ENCODE assay signal across 14 cellular contexts in genomic region chr15:70768247-70768883, GRCh38. TPM values are rescaled to one million over a fixed set of nuclear protein-coding genes. Genes with fewer than 3 reads are reported as not detected.
DNase-seq lines count a peak whose midpoint lies in the region; ATAC-seq, FAIRE-seq and TF ChIP-seq lines count a peak whose summit lies in the region.
"Had no signal": no experiment of that assay in that cellular context is flagged by ENCODE, and none has a peak within 500 bp of the region (broad histone marks: within the 10 kb centered on the region; RNA-seq: fewer than 3 reads in every experiment).

No MANE protein-coding gene starts in this region.

- no peak overlapping the region for H3K9ac ChIP-seq in MM.1S (ENCODE audit: low read length)
- H3K9ac ChIP-seq in GM12878 (ENCODE audit: control insufficient read depth, insufficient read depth, low read length): no peak overlapping the region

- in situ Hi-C loops in GM12878 (cut with MboI): no loop called here

- intact Hi-C loops in GM12878 (cut with micrococcal nuclease; ENCODE audit: unreplicated experiment): no loop called here
- intact Hi-C loops in natural killer cell (cut with micrococcal nuclease): loop anchor here (10.0 kb wide), 1 partner anchor 674 kb away; the partner anchor contains the start of gene TLE3
- intact Hi-C loops in testis (cut with DNase I; ENCODE audit: low total_unique reads): loop anchor here (10.0 kb wide), 1 partner anchor 46 kb away; no protein-coding TSS in a partner anchor

- CTCF ChIA-PET in GM12878 (lab: Yijun Ruan, JAX): no interaction called here

- WGBS in GM12878 (ENCODE audit: insufficient coverage, insufficient replicate concordance, low lambda C conversion rate, missing lambda C conversion rate): 33% methylated on average over 3 of the region's 3 CpGs
- 77 to 93% methylated on average over 3 of the region's 3 CpGs for WGBS in testis, 2 donors
- WGBS in gastroesophageal sphincter (ENCODE audit: low coverage in 1 of 2), 2 donors: 75 to 93% methylated on average over 3 of the region's 3 CpGs

- no peak for TF ChIP-seq RAD21 in GM12878 (IDR thresholded peaks at IDR 0.05; ENCODE audit: insufficient read depth, low read depth, low read length)

- H3K36me3 ChIP-seq in MM.1S (replicated peaks; ENCODE audit: insufficient read depth, low read length) (no peaks in the 10 kb centered on the region), GM12878 (ENCODE audit: control insufficient read depth in 2 of 2, insufficient read depth in 2 of 2, low read length in 1 of 2) (no peaks in the 10 kb centered on the region), testis (ENCODE audit: low read depth, missing control alignments) (no peaks in the 10 kb centered on the region), gastroesophageal sphincter (no peaks in the 10 kb centered on the region)
- H3K36me3 ChIP-seq: ovary, WERI-Rb-1 had no signal

- TF ChIP-seq POLR2A in GM12878 (IDR thresholded peaks at IDR 0.05; ENCODE audit: low read depth, low read length) (no peak), testis (IDR thresholded peaks at IDR 0.05) (no peak), gastroesophageal sphincter (IDR thresholded peaks at IDR 0.05) (no peak)

- peaks cover 13% of the 10 kb centered on the region; the same call in 1 of the 2 replicates for H3K27me3 ChIP-seq in MM.1S (replicated peaks; ENCODE audit: insufficient read depth, low read length)
- no peaks in the 10 kb centered on the region for H3K27me3 ChIP-seq in GM12878 (replicated peaks in 1 of 2; ENCODE audit: control insufficient read depth in 2 of 2, insufficient read depth in 2 of 2, low read length in 1 of 2)
- H3K27me3 ChIP-seq in testis: no peaks in the 10 kb centered on the region
- H3K27me3 ChIP-seq in gastroesophageal sphincter: no peaks in the 10 kb centered on the region
- H3K27me3 ChIP-seq: ovary had no signal

- RAD21 ChIA-PET in GM12878 (lab: Charles Lee; ENCODE audit: unreplicated experiment): no interaction called here

- POLR2A ChIA-PET in GM12878 (lab: Charles Lee): interaction anchor here (0.6 kb wide), 1 partner anchor 1374 kb away, joined by 3 read pairs; no protein-coding TSS in a partner anchor

- TF ChIP-seq EP300 in GM12878 (IDR thresholded peaks at IDR 0.05; ENCODE audit: borderline replicate concordance in 1 of 2, control insufficient read depth in 1 of 2, low read depth in 2 of 2, low read length in 2 of 2) (no peak), gastroesophageal sphincter (IDR thresholded peaks at IDR 0.05) (no peak)

- H3K4me3 Mint-ChIP-seq in natural killer cell: peak overlapping the region; percentile 43

- FAIRE-seq in GM12878 (lab: Jason Lieb, UNC): peak; percentile 87

- TF ChIP-seq CTCF in MM.1S (IDR thresholded peaks at IDR 0.05; ENCODE audit: low read length) (no peak), GM12878 (IDR thresholded peaks at IDR 0.05 in 2 of 3, conservative IDR thresholded peaks at IDR 0.05 in 1 of 3; ENCODE audit: control insufficient read depth in 2 of 3, extremely low read depth in 1 of 3, insufficient read depth in 1 of 3, low read depth in 3 of 3, low read length in 3 of 3) (no peak), natural killer cell (IDR thresholded peaks at IDR 0.05) (no peak), testis (IDR thresholded peaks at IDR 0.05) (no peak), gastroesophageal sphincter (IDR thresholded peaks at IDR 0.05) (no peak)

- H3K4me1 Mint-ChIP-seq in natural killer cell: peaks cover 18 to 19% of the 10 kb centered on the region in 2 donors

- H3K9me3 Mint-ChIP-seq in natural killer cell: no peaks in the 10 kb centered on the region

- H3K79me2 ChIP-seq in MM.1S (ENCODE audit: low read length) (no peaks in the 10 kb centered on the region), GM12878 (ENCODE audit: control insufficient read depth, insufficient read depth, low read length) (no peaks in the 10 kb centered on the region)

- no TSS peak for BruUV-seq in GM12878 (replicated peaks; lab: Mats Ljungman, UMichigan)

- H3K4me1 ChIP-seq in MM.1S (ENCODE audit: low read length) (0 out of 2 replicates have a peak, but pooled peaks cover 8% of the 10 kb centered on the region), GM12878 (ENCODE audit: control insufficient read depth, insufficient read depth, low read length) (peaks cover 3% of the 10 kb centered on the region; the same call in 1 of the 2 replicates), testis (no peaks in the 10 kb centered on the region), gastroesophageal sphincter (peaks cover 0 to 10% (median 0%) of the 10 kb centered on the region in 3 donors)

- no peaks in the 10 kb centered on the region for H3K9me2 ChIP-seq in MM.1S (replicated peaks; ENCODE audit: insufficient read depth, low read length)

- peak overlapping the region; percentile 27 for H3K4me2 ChIP-seq in MM.1S (ENCODE audit: low read depth, low read length)
- 0 out of 2 replicates have a peak overlapping the region, but pooled peaks have one; percentile 22 for H3K4me2 ChIP-seq in GM12878 (ENCODE audit: control insufficient read depth, insufficient read depth)

- H2AFZ ChIP-seq in MM.1S (ENCODE audit: low read length) (no peak overlapping the region), GM12878 (ENCODE audit: control insufficient read depth, low read depth, low read length) (peak overlapping the region; percentile 83)

- SMC1A ChIA-PET in GM12878 (lab: Charles Lee; ENCODE audit: uncharacterized antibody, unreplicated experiment): interaction anchor here (1.4 kb wide), 1 partner anchor 12 kb away, joined by 7 read pairs; no protein-coding TSS in a partner anchor

- no peaks in the 10 kb centered on the region for H3F3A ChIP-seq in MM.1S (ENCODE audit: insufficient read depth, low read length)

- peak overlapping the region; percentile 10 to 73 for H3K27ac Mint-ChIP-seq in natural killer cell

- no peaks in the 10 kb centered on the region for H3K36me3 Mint-ChIP-seq in natural killer cell

- no peak overlapping the region for H3K4me3 ChIP-seq in MM.1S (ENCODE audit: low read length)
- no peak overlapping the region for H3K4me3 ChIP-seq in GM12878
- no peak overlapping the region for H3K4me3 ChIP-seq in testis
- H3K4me3 ChIP-seq in gastroesophageal sphincter: no peak overlapping the region
- H3K4me3 ChIP-seq: ovary, SK-N-MC had no signal

- H3K27ac ChIP-seq in MM.1S (ENCODE audit: low read length) (no peak overlapping the region), GM12878 (ENCODE audit: control insufficient read depth, insufficient read depth) (no peak overlapping the region; the same call in 1 of the 2 replicates), testis (no peak overlapping the region), gastroesophageal sphincter (no peak overlapping the region)
- H3K27ac ChIP-seq: ovary, SK-N-MC, WERI-Rb-1 had no signal

- DNase-seq in GDM1 (lab: John Stamatoyannopoulos, UW) (peak; percentile 36), MM.1S (no peak), GM12878 (ENCODE audit: low read depth, low spot score) (peak; percentile 30), natural killer cell (no peak), testis (no peak), HuH-7.5 (ENCODE audit: low spot score) (no peak)
- DNase-seq in activated CD8-positive, alpha-beta memory T cell treated with anti-CD3 and anti-CD28 coated beads, Interleukin-2, amount 50 U/mL, for 48 hours: no peak
- DNase-seq: activated T-cell treated with anti-CD3 and anti-CD28 coated beads, Interleukin-2, amount 50 U/mL, for 1 hour; aorta; left ventricle myocardium superior; ovary; WERI-Rb-1 had no signal

- H3K9me3 ChIP-seq in MM.1S (replicated peaks; ENCODE audit: insufficient read depth, low read length) (no peaks in the 10 kb centered on the region), GM12878 (replicated peaks; ENCODE audit: control insufficient read depth, insufficient read depth, low read length) (no peaks in the 10 kb centered on the region), testis (no peaks in the 10 kb centered on the region), gastroesophageal sphincter (no peaks in the 10 kb centered on the region)
- H3K9me3 ChIP-seq: ovary had no signal

- no peaks in the 10 kb centered on the region for H4K20me1 ChIP-seq in MM.1S (ENCODE audit: insufficient read depth, low read length)
- H4K20me1 ChIP-seq in GM12878 (ENCODE audit: control insufficient read depth, insufficient read depth): no peaks in the 10 kb centered on the region

- ATAC-seq in GM12878 (no peak; the same call in 2 of the 3 replicates), natural killer cell (no peak), gastroesophageal sphincter (no peak)
- ATAC-seq: left ventricle myocardium superior had no signal

- H3K27me3 Mint-ChIP-seq in natural killer cell (ENCODE audit: low read depth in 2 of 2): peaks cover 19 to 36% of the 10 kb centered on the region in 2 donors

RNA-seq across cellular contexts. Expression of gene UACA, which starts 5.0 kb away (rescaled TPM):
- 9.2 and 10.1 TPM in 2 replicates for total RNA-seq in GM12878 (2013; cell fraction: nucleolus; rRNA removed)
- total RNA-seq in GM12878 (2014; rRNA removed) (1.1 and 2.0 TPM in 2 replicates), GM12878 (2014; rRNA removed; fragmentation: Illumina TruSeq; extraction: Trizol) (2.6 and 3.0 TPM in 2 replicates), GM12878 (2021) (3.2 and 4.0 TPM in 2 replicates), natural killer cell (1 to 10 TPM; 1.1 to 3.1 (median 2.1) TPM), testis (10 to 100 TPM; 56.9 to 65.1 TPM), gastroesophageal sphincter (10 to 100 TPM; 35.9 to 78.9 (median 50.5) TPM)
- polyA plus RNA-seq in GM12878 (2011; ENCODE audit: low read depth): 0.92 TPM
- polyA plus RNA-seq in GM12878 (2011; rRNA removed) (0.30 and 0.39 TPM in 2 replicates), GM12878 (2014; fragmentation: Illumina TruSeq; extraction: Trizol) (1.8 and 2.9 TPM in 2 replicates), GM12878 (2014; fragmentation: Nextera tagmentation; extraction: Ambion mirVana) (1 to 10 TPM; 1.2 to 2.1 TPM), GM12878 (2014; rRNA removed) (0.61 and 1.3 TPM in 2 replicates), GM12878 (2016; fragmentation: Nextera tagmentation; extraction: Ambion mirVana) (1 to 10 TPM; 2.7 to 3.3 TPM), testis (ENCODE audit: insufficient read depth, low read depth, low replicate concordance) (10.2 TPM)
- 0.05 and 0.21 TPM in 2 replicates for polyA plus RNA-seq in GM12878 (2011; cell fraction: cytosol; rRNA removed)
- polyA plus RNA-seq in GM12878 (2011; cell fraction: nucleus; rRNA removed): 0.43 and 0.64 TPM in 2 replicates
- polyA plus RNA-seq in GM12878 (2012): 1.3 and 2.2 TPM in 2 replicates
- 1.5 TPM in 1 of 2 replicates, not detected in the other for polyA minus RNA-seq in GM12878 (2011; rRNA and poly(A)+ RNA removed)
- not detected in 2 replicates for polyA minus RNA-seq in GM12878 (2011; cell fraction: cytosol; rRNA and poly(A)+ RNA removed)
- 0.19 and 0.48 TPM in 2 replicates for polyA minus RNA-seq in GM12878 (2011; cell fraction: nucleus; rRNA and poly(A)+ RNA removed)

Comparison
In these comparisons a context has a peak if more than half of its experiments do, and no peak if none do; other contexts are left out.
1. DNase-seq: peak in GDM1 (single experiment) and GM12878 (single experiment); none in MM.1S (single experiment), natural killer cell (single experiment), testis (single experiment), activated CD8-positive, alpha-beta memory T cell treated with anti-CD3 and anti-CD28 coated beads, Interleukin-2, amount 50 U/mL, for 48 hours (single experiment) and HuH-7.5 (single experiment).